ENCODE assay signal across 11 cellular contexts in genomic region chr12:27534060-27534764, GRCh38. TPM values are rescaled to one million over a fixed set of nuclear protein-coding genes. Genes with fewer than 3 reads are reported as not detected.
DNase-seq lines count a peak whose midpoint lies in the region; ATAC-seq, FAIRE-seq and TF ChIP-seq lines count a peak whose summit lies in the region.
"Had no signal": no experiment of that assay in that cellular context is flagged by ENCODE, and none has a peak within 500 bp of the region (broad histone marks: within the 10 kb centered on the region; RNA-seq: fewer than 3 reads in every experiment).

No MANE protein-coding gene starts in this region.

- peak; percentile 78 for DNase-seq in activated CD4-positive, alpha-beta T cell treated with anti-CD3 and anti-CD28 coated beads, Interleukin-2, amount 10 ng/mL, durations not matched to agents 24 days and 14 days
- no peak for DNase-seq in activated CD4-positive, alpha-beta T cell treated with anti-CD3 and anti-CD28 coated beads for 1 hour
- DNase-seq in activated CD4-positive, alpha-beta T cell treated with anti-CD3 and anti-CD28 coated beads, Interleukin-2, amount 50 U/mL, for 48 hours: peak; percentile 10 to 23
- DNase-seq in renal cortical epithelial cell (ENCODE audit: low read depth) (peak; percentile 88), pancreas (no peak), activated gamma-delta T cell treated with Interleukin-2 at 50 U/mL for 16 hours (no peak), NCI-H146 (lab: John Stamatoyannopoulos, UW) (no peak)

- 91 to 92% methylated on average over 6 of the region's 6 CpGs for WGBS in pancreas, 2 donors

- H3K4me1 Mint-ChIP-seq in activated CD4-positive, alpha-beta T cell treated with anti-CD3 and anti-CD28 coated beads, Interleukin-2, amount 10 ng/mL, durations not matched to agents 24 days and 14 days: peaks cover 33% of the 10 kb centered on the region

- H3K4me3 Mint-ChIP-seq in activated CD4-positive, alpha-beta T cell treated with anti-CD3 and anti-CD28 coated beads, Interleukin-2, amount 10 ng/mL, durations not matched to agents 24 days and 14 days: peak overlapping the region; percentile 58

- no peak overlapping the region for H3K27ac ChIP-seq in pancreas
- H3K27ac ChIP-seq: A549 had no signal

- peaks cover 2 to 22% (median 6%) of the 10 kb centered on the region in 3 donors for H3K4me1 ChIP-seq in pancreas

- no peak for FAIRE-seq in pancreas (lab: Jason Lieb, UNC)
- FAIRE-seq: A549, H1 had no signal

- TF ChIP-seq CTCF in pancreas (IDR thresholded peaks at IDR 0.05): no peak

- peaks cover 5% of the 10 kb centered on the region for H3K27me3 Mint-ChIP-seq in activated CD4-positive, alpha-beta T cell treated with anti-CD3 and anti-CD28 coated beads, Interleukin-2, amount 10 ng/mL, durations not matched to agents 24 days and 14 days

- H3K36me3 Mint-ChIP-seq in activated CD4-positive, alpha-beta T cell treated with anti-CD3 and anti-CD28 coated beads, Interleukin-2, amount 10 ng/mL, durations not matched to agents 24 days and 14 days (ENCODE audit: low read depth): peaks cover 14% of the 10 kb centered on the region

- intact Hi-C loops in activated CD4-positive, alpha-beta T cell treated with anti-CD3 and anti-CD28 coated beads, Interleukin-2, amount 10 ng/mL, durations not matched to agents 24 days and 14 days (cut with micrococcal nuclease): loop anchor here (1.0 kb wide), 4 partner anchors 10 to 72 kb away; partner anchors contain the start of gene PPFIBP1
- intact Hi-C loops in pancreas (cut with DNase I): no loop called here

- peak overlapping the region; percentile 68 for H3K27ac Mint-ChIP-seq in activated CD4-positive, alpha-beta T cell treated with anti-CD3 and anti-CD28 coated beads, Interleukin-2, amount 10 ng/mL, durations not matched to agents 24 days and 14 days

- H3K27me3 ChIP-seq in pancreas: no peaks in the 10 kb centered on the region

- H3K4me3 ChIP-seq in pancreas: no peak overlapping the region
- H3K4me3 ChIP-seq: A549 had no signal

- peak; percentile 69 for ATAC-seq in HG02870 (IDR thresholded peaks at IDR 0.05; ENCODE audit: unreplicated experiment)
- no peak for ATAC-seq in pancreas
- ATAC-seq: A549, Panc1 had no signal

- no peaks in the 10 kb centered on the region for H3K9me3 Mint-ChIP-seq in activated CD4-positive, alpha-beta T cell treated with anti-CD3 and anti-CD28 coated beads, Interleukin-2, amount 10 ng/mL, durations not matched to agents 24 days and 14 days

- no peaks in the 10 kb centered on the region for H3K9me3 ChIP-seq in pancreas
- H3K9me3 ChIP-seq: A549 had no signal

- H3K36me3 ChIP-seq in pancreas: no peaks in the 10 kb centered on the region

RNA-seq across cellular contexts. Expression of gene PPFIBP1, which starts 10.2 kb away (rescaled TPM):
- 29.0 and 32.0 TPM in 2 replicates for total RNA-seq in activated CD4-positive, alpha-beta T cell treated with anti-CD3 and anti-CD28 coated beads, Interleukin-2, amount 10 ng/mL, durations not matched to agents 24 days and 14 days
- total RNA-seq in renal cortical epithelial cell (110 and 281 TPM in 2 replicates), pancreas (10 to 100 TPM; 29.8 to 50.3 (median 34.7) TPM)
- 10 to 100 TPM; 12.1 to 12.5 TPM for polyA plus RNA-seq in pancreas

Comparison
In these comparisons a context has a peak if more than half of its experiments do, and no peak if none do; other contexts are left out.
1. DNase-seq: peak in activated CD4-positive, alpha-beta T cell treated with anti-CD3 and anti-CD28 coated beads, Interleukin-2, amount 10 ng/mL, durations not matched to agents 24 days and 14 days (single experiment), activated CD4-positive, alpha-beta T cell treated with anti-CD3 and anti-CD28 coated beads, Interleukin-2, amount 50 U/mL, for 48 hours (2 of 2) and renal cortical epithelial cell (single experiment); none in activated CD4-positive, alpha-beta T cell treated with anti-CD3 and anti-CD28 coated beads for 1 hour (single experiment), pancreas (0 of 6), activated gamma-delta T cell treated with Interleukin-2 at 50 U/mL for 16 hours (single experiment) and NCI-H146 (single experiment).